6 cellular contexts compared by ENCODE assay signal in genomic region chrX:153875391-153876111, GRCh38. TPM values are rescaled to one million over a fixed set of nuclear protein-coding genes. Genes with fewer than 3 reads are reported as not detected.
DNase-seq lines count a peak whose midpoint lies in the region; ATAC-seq and TF ChIP-seq lines count a peak whose summit lies in the region.

No MANE protein-coding gene starts in this region.

- no peaks in the 10 kb centered on the region for H3K9me3 ChIP-seq in prostate gland

- no peaks in the 10 kb centered on the region for H3K4me1 ChIP-seq in prostate gland (replicated peaks)

- intact Hi-C loops in prostate gland (cut with DNase I), result no loop called here

- ATAC-seq in GM18502 (IDR thresholded peaks at IDR 0.05; ENCODE audit: poor library complexity, unreplicated experiment) (no peak), HG03521 (IDR thresholded peaks at IDR 0.05; ENCODE audit: unreplicated experiment) (no peak)

- no peaks in the 10 kb centered on the region for H3K27me3 ChIP-seq in prostate gland (replicated peaks; ENCODE audit: insufficient read depth)

- no peaks in the 10 kb centered on the region for H3K36me3 ChIP-seq in prostate gland

- WGBS in prostate gland, result 2% methylated on average over 32 of the region's 42 CpGs

- H3K27ac ChIP-seq in prostate gland, result no peak overlapping the region

- no peak for TF ChIP-seq CTCF in prostate gland (IDR thresholded peaks at IDR 0.05)

- no peak overlapping the region for H3K4me3 ChIP-seq in prostate gland

- DNase-seq in GM03348 (ENCODE audit: low spot score), result peak; percentile 74
- peak; percentile 21 to 64 (median 54) for DNase-seq in T-helper 1 cell
- peak; percentile 63 for DNase-seq in effector CD4-positive, alpha-beta T cell
- DNase-seq in prostate gland (ENCODE audit: low spot score), result peak; percentile 17

- no peak for TF ChIP-seq POLR2A in prostate gland (IDR thresholded peaks at IDR 0.05)

RNA-seq across cellular contexts. Expression of gene L1CAM, which starts 10.4 kb away (rescaled TPM):
- 10 to 100 TPM in 1 of 2 donors, under 1 TPM in 1; 0.73 to 18.0 TPM for total RNA-seq in prostate gland

RNA-seq across cellular contexts. Expression of gene AVPR2, which starts 28.9 kb away (rescaled TPM):
- total RNA-seq in prostate gland, result 1 to 10 TPM in 1 of 2 donors, under 1 TPM in 1; 0.41 to 2.5 TPM

RNA-seq across cellular contexts. Expression of gene PDZD4, which starts 45.2 kb away (rescaled TPM):
- total RNA-seq in prostate gland, result 10 to 100 TPM in 1 of 2 donors, 1 to 10 TPM in 1; 7.2 to 16.8 TPM

RNA-seq across cellular contexts. Expression of gene ARHGAP4, which starts 50.5 kb away (rescaled TPM):
- 10 to 100 TPM; 11.9 to 41.1 TPM for total RNA-seq in prostate gland

RNA-seq across cellular contexts. Expression of gene NAA10, which starts 59.3 kb away (rescaled TPM):
- total RNA-seq in prostate gland, result 10 to 100 TPM; 47.5 to 64.9 TPM

Comparison
In these comparisons a context has a peak if more than half of its experiments do, and no peak if none do; other contexts are left out.
1. DNase-seq: peak in every context shown above with its lines; median percentile 74 in GM03348; 63 in effector CD4-positive, alpha-beta T cell; 54 in T-helper 1 cell; 17 in prostate gland.